In the genomic region with DNA sequence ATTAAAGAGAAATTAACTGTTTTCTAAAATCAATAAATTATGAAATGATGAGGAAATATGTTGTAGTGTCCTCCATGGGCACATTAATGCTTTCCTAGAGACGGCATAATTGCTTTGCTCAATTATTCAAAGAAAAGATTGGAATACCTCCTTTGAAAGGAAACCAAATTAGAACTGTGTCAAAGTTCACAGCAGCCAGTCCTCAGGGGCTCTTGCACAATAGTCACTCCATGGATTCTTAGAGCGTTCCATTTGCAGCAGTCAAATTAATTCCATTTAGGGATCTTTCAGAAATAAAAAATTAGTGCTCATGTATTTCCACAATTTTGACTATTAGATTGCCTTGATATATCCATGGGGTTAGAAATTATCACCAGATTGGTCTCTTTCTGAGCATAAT, we compare ENCODE assay signal across 1 cellular context.
TF ChIP-seq lines count a peak whose summit lies in the region.

No MANE protein-coding gene starts in this region.

TF ChIP-seq in liver, 16 proteins besides CTCF, POLR2A, EP300 and RAD21:
- TF ChIP-seq, protein P1, sequence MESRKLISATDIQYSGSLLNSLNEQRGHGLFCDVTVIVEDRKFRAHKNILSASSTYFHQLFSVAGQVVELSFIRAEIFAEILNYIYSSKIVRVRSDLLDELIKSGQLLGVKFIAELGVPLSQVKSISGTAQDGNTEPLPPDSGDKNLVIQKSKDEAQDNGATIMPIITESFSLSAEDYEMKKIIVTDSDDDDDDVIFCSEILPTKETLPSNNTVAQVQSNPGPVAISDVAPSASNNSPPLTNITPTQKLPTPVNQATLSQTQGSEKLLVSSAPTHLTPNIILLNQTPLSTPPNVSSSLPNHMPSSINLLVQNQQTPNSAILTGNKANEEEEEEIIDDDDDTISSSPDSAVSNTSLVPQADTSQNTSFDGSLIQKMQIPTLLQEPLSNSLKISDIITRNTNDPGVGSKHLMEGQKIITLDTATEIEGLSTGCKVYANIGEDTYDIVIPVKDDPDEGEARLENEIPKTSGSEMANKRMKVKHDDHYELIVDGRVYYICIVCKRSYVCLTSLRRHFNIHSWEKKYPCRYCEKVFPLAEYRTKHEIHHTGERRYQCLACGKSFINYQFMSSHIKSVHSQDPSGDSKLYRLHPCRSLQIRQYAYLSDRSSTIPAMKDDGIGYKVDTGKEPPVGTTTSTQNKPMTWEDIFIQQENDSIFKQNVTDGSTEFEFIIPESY (IDR thresholded peaks at IDR 0.05), result no peak
- TF ChIP-seq SP1 (IDR thresholded peaks at IDR 0.05), result peak; percentile 45
- TF ChIP-seq HNF4G (IDR thresholded peaks at IDR 0.05), result no peak
- TF ChIP-seq HNF4A (conservative IDR thresholded peaks at IDR 0.05), result peak in 1 of 2 donors; percentile 21
- TF ChIP-seq JUND (IDR thresholded peaks at IDR 0.05), result no peak
- TF ChIP-seq, protein P2, sequence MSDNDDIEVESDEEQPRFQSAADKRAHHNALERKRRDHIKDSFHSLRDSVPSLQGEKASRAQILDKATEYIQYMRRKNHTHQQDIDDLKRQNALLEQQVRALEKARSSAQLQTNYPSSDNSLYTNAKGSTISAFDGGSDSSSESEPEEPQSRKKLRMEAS (IDR thresholded peaks at IDR 0.05), result no peak
- TF ChIP-seq NR2F2 (IDR thresholded peaks at IDR 0.05), result no peak
- TF ChIP-seq GABPA (IDR thresholded peaks at IDR 0.05 in 1 of 2, conservative IDR thresholded peaks at IDR 0.05 in 1 of 2), result no peak
- TF ChIP-seq EGR1 (IDR thresholded peaks at IDR 0.05; ENCODE audit: low read depth in 2 of 2), result no peak
- peak; percentile 75 to 76 for TF ChIP-seq RXRA (IDR thresholded peaks at IDR 0.05)
- TF ChIP-seq YY1 (IDR thresholded peaks at IDR 0.05), result peak; percentile 11
- TF ChIP-seq, protein P3, sequence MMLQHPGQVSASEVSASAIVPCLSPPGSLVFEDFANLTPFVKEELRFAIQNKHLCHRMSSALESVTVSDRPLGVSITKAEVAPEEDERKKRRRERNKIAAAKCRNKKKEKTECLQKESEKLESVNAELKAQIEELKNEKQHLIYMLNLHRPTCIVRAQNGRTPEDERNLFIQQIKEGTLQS (IDR thresholded peaks at IDR 0.05), result no peak
- no peak for TF ChIP-seq FOXA1 (IDR thresholded peaks at IDR 0.05)
TF ChIP-seq in liver: peak in this region for 4.
